In genomic region chr12:42102720-42103119, GRCh38 we compare ENCODE assay signal across 19 cellular contexts. TPM values are rescaled to one million over a fixed set of nuclear protein-coding genes. Genes with fewer than 3 reads are reported as not detected.
DNase-seq lines count a peak whose midpoint lies in the region; ATAC-seq, FAIRE-seq and TF ChIP-seq lines count a peak whose summit lies in the region.
"Had no signal": no experiment of that assay in that cellular context is flagged by ENCODE, and none has a peak within 500 bp of the region (broad histone marks: within the 10 kb centered on the region; RNA-seq: fewer than 3 reads in every experiment).

No MANE protein-coding gene starts in this region.

- no peaks in the 10 kb centered on the region for H3K9me3 ChIP-seq in kidney (ENCODE audit: control insufficient read depth in 1 of 2, low read length in 2 of 2)
- no peaks in the 10 kb centered on the region for H3K9me3 ChIP-seq in WERI-Rb-1 (ENCODE audit: severe bottlenecking)
- H3K9me3 ChIP-seq: BE2C, Caco-2, HAP-1 had no signal

- FAIRE-seq in G401.6 (lab: Jason Lieb, UNC) (peak; percentile 82), colon (lab: Jason Lieb, UNC) (peak; percentile 82), kidney (lab: Jason Lieb, UNC) (peak; percentile 87)
- FAIRE-seq: D721Med, GM12892, GM18507, HTR-8/SVneo had no signal

- H3K27ac ChIP-seq in kidney (ENCODE audit: low read depth in 2 of 2, low read length in 2 of 2), result no peak overlapping the region
- H3K27ac ChIP-seq in WERI-Rb-1, result no peak overlapping the region
- H3K27ac ChIP-seq: GM23248 had no signal

- TF ChIP-seq CTCF in kidney (IDR thresholded peaks at IDR 0.05; ENCODE audit: borderline replicate concordance, extremely low read depth, insufficient read depth) (no peak), WERI-Rb-1 (IDR thresholded peaks at IDR 0.05; ENCODE audit: low read depth, low read length) (no peak)

- intact Hi-C loops in kidney (cut with DNase I), result no loop called here

- no peak for ATAC-seq in HG03460 (IDR thresholded peaks at IDR 0.05; ENCODE audit: unreplicated experiment)

- H3K27me3 ChIP-seq in WERI-Rb-1 (ENCODE audit: insufficient read depth, low read depth, severe bottlenecking), result no peaks in the 10 kb centered on the region
- H3K27me3 ChIP-seq: BE2C had no signal

- no peak overlapping the region for H3K4me3 ChIP-seq in kidney (ENCODE audit: low read length in 2 of 2)
- H3K4me3 ChIP-seq in WERI-Rb-1 (ENCODE audit: low read depth, low read length), result no peak overlapping the region
- H3K4me3 ChIP-seq: GM23248, HAP-1 had no signal

- no peak overlapping the region for H3K9ac ChIP-seq in kidney (ENCODE audit: low read length in 2 of 2)
- H3K9ac ChIP-seq: GM23248 had no signal

- H3K4me1 ChIP-seq in kidney (ENCODE audit: control insufficient read depth in 1 of 2, insufficient read depth in 1 of 2, low read depth in 1 of 2, low read length in 2 of 2), result peaks cover 2 to 8% of the 10 kb centered on the region in 2 donors
- H3K4me1 ChIP-seq: BE2C, Caco-2 had no signal

- H3K36me3 ChIP-seq in kidney (ENCODE audit: control insufficient read depth in 1 of 2, insufficient read depth in 2 of 2, low read length in 2 of 2) (no peaks in the 10 kb centered on the region), WERI-Rb-1 (peaks cover 13% of the 10 kb centered on the region)
- H3K36me3 ChIP-seq: BE2C, HAP-1 had no signal

- DNase-seq in kidney, result no peak
- no peak for DNase-seq in activated gamma-delta T cell treated with Interleukin-2 at 50 U/mL for 16 hours
- no peak for DNase-seq in WERI-Rb-1
- DNase-seq: ACHN; BE2C; C1 segment of cervical spinal cord; Caco-2; CD4-positive, CD25-positive, alpha-beta regulatory T cell; GDM1; GM23248; IMR-90 had no signal

RNA-seq across cellular contexts. Expression of gene GXYLT1, which starts 42.0 kb away (rescaled TPM):
- total RNA-seq in kidney, result 13.4 TPM
- polyA plus RNA-seq in kidney (ENCODE audit: insufficient read depth, low read depth, low replicate concordance), result 3.2 TPM
